In the genomic region with DNA sequence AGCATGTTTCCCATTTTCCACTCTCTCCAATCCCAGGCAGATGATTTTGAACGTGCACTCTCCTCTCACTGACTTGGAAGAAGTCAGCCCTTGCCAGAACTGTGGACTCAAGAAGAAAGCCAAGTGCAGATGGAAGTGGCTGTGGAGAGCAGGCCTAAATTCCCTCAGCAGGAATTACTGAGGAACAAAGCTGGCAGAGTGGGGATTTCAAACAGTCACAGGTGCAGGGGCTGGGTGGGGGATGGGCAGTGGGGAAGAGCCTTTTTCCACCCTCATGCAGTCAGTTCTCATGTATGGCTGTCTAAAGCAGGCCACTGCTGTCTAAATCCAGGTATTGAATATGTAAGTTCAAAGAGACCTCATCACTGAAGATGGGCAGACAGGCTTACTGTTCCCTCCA, we compare ENCODE assay signal across 12 cellular contexts. TPM values are rescaled to one million over a fixed set of nuclear protein-coding genes. Genes with fewer than 3 reads are reported as not detected.
DNase-seq lines count a peak whose midpoint lies in the region; TF ChIP-seq lines count a peak whose summit lies in the region.
"Had no signal": no experiment of that assay in that cellular context is flagged by ENCODE, and none has a peak within 500 bp of the region (broad histone marks: within the 10 kb centered on the region; RNA-seq: fewer than 3 reads in every experiment).

No MANE protein-coding gene starts in this region.

- peak overlapping the region in 1 of 3 experiments; percentile 38 for H3K4me3 Mint-ChIP-seq in nephron
- H3K4me3 Mint-ChIP-seq: CD8-positive, alpha-beta memory T cell had no signal

- H3K36me3 ChIP-seq in SJCRH30 (no peaks in the 10 kb centered on the region), A673 (ENCODE audit: insufficient read depth, low read length, poor library complexity, severe bottlenecking) (no peaks in the 10 kb centered on the region)
- H3K36me3 ChIP-seq: BLaER1 had no signal

- no peak for TF ChIP-seq CTCF in nephron (IDR thresholded peaks at IDR 0.05; ENCODE audit: unreplicated experiment in 3 of 3)
- TF ChIP-seq CTCF in A673 (conservative IDR thresholded peaks at IDR 0.05; ENCODE audit: low read depth, low read length) = no peak

- BruUV-seq in A673 (replicated peaks; lab: Mats Ljungman, UMichigan) = no TSS peak

- H3K27me3 Mint-ChIP-seq in nephron (ENCODE audit: low read depth) = no peaks in the 10 kb centered on the region
- H3K27me3 Mint-ChIP-seq: CD8-positive, alpha-beta memory T cell had no signal

- H3K9me3 Mint-ChIP-seq in nephron = peaks cover 4% of the 10 kb centered on the region
- H3K9me3 Mint-ChIP-seq: CD8-positive, alpha-beta memory T cell had no signal

- CTCF ChIA-PET in A673 (lab: Charles Lee) = no interaction called here

- H3K4me1 Mint-ChIP-seq in nephron = peaks cover 68% of the 10 kb centered on the region
- H3K4me1 Mint-ChIP-seq: CD8-positive, alpha-beta memory T cell had no signal

- peak overlapping the region; percentile 68 to 87 (median 78) for H3K27ac Mint-ChIP-seq in nephron
- H3K27ac Mint-ChIP-seq: CD8-positive, alpha-beta memory T cell had no signal

- intact Hi-C loops in A673 (cut with micrococcal nuclease; ENCODE audit: unreplicated experiment) = no loop called here

- no peaks in the 10 kb centered on the region for H3K9me3 ChIP-seq in SJCRH30 (replicated peaks)
- H3K9me3 ChIP-seq in A673 (ENCODE audit: low read depth, low read length, poor library complexity, severe bottlenecking) = no peaks in the 10 kb centered on the region
- H3K9me3 ChIP-seq: A549, BLaER1, Caco-2 had no signal

- H3K27ac ChIP-seq in SJCRH30 (no peak overlapping the region), A673 (ENCODE audit: low read depth, low read length, poor library complexity, severe bottlenecking) (no peak overlapping the region)
- H3K27ac ChIP-seq: A549, BLaER1 had no signal

- DNase-seq in NCI-H2227 (lab: John Stamatoyannopoulos, UW; ENCODE audit: unreplicated experiment) (peak; percentile 23), NCI-H2227 treated with DMSO at 0.1 percent for 48 hours (lab: John Stamatoyannopoulos, UW) (no peak), NCI-H524 treated with DMSO at 0.1 percent for 48 hours (lab: John Stamatoyannopoulos, UW) (peak; percentile 48), SJCRH30 (peak; percentile 25 to 58), A673 (ENCODE audit: low spot score) (no peak)
- no peak for DNase-seq in central memory CD4-positive, alpha-beta T cell
- DNase-seq: AML-193; Caco-2; CD8-positive, alpha-beta memory T cell had no signal

- H3K4me1 ChIP-seq in SJCRH30 (peaks cover 32% of the 10 kb centered on the region), A673 (ENCODE audit: insufficient read depth, low read length, poor library complexity, severe bottlenecking) (peaks cover 16% of the 10 kb centered on the region)
- H3K4me1 ChIP-seq: A549 had no signal

- H3K4me3 ChIP-seq in SJCRH30 (no peak overlapping the region), A673 (ENCODE audit: low read depth, low read length, poor library complexity, severe bottlenecking) (no peak overlapping the region)
- H3K4me3 ChIP-seq: A549, BLaER1 had no signal

- POLR2A ChIA-PET in A673 (lab: Charles Lee; ENCODE audit: low non-redundant PET) = interaction anchor here (0.6 kb wide), 1 partner anchor 305 kb away, joined by 10 read pairs; no protein-coding TSS in a partner anchor

- no peaks in the 10 kb centered on the region for H3K36me3 Mint-ChIP-seq in nephron (ENCODE audit: low read depth)
- H3K36me3 Mint-ChIP-seq: CD8-positive, alpha-beta memory T cell had no signal

- H3K27me3 ChIP-seq in SJCRH30 (no peaks in the 10 kb centered on the region), A673 (replicated peaks; ENCODE audit: insufficient read depth, low read depth, low read length, poor library complexity) (no peaks in the 10 kb centered on the region)

RNA-seq across cellular contexts. Expression of a gene that starts 55.2 kb away (rescaled TPM):
- total RNA-seq in SJCRH30 (2014; rRNA removed; shearing (Covaris generic)) = 18.5 and 18.6 TPM in 2 replicates
- total RNA-seq in A673 (2021) = 37.2 and 39.4 TPM in 2 replicates

Comparison
In these comparisons a context has a peak if more than half of its experiments do, and no peak if none do; other contexts are left out.
1. DNase-seq: peak in NCI-H2227 (single experiment), NCI-H524 treated with DMSO at 0.1 percent for 48 hours (single experiment) and SJCRH30 (2 of 2); none in NCI-H2227 treated with DMSO at 0.1 percent for 48 hours (single experiment), A673 (single experiment) and central memory CD4-positive, alpha-beta T cell (single experiment).